8 cellular contexts compared by ENCODE assay signal in the genomic region with DNA sequence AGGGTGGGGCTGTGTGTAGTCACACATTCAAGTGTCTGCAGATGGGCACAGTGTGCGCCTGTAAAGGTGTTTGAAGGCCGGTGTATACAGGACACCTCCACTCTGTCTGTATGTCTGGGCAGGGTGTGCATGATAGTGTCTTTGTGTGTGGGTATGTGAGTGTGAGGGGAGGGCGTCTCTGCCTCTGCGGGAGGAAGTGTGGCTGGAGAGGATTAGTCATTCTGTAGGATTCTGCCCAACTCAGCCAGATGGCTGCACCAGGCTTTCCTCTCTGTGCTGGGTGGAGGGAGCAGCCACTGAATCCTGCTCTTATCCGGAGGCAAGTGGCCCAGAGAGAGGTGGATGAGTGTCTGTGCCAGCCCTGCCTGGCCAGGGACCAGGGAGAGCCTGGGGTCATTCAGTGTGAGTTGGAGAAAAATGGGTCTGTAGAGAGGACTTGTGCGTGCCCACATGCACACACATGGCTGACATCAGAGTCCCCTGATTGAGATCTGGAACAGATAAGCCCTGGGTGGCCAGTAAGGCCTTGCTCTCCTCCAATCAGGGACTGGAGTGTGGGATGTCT. TPM values are rescaled to one million over a fixed set of nuclear protein-coding genes. Genes with fewer than 3 reads are reported as not detected.
DNase-seq lines count a peak whose midpoint lies in the region; ATAC-seq, FAIRE-seq and TF ChIP-seq lines count a peak whose summit lies in the region.

No MANE protein-coding gene starts in this region.

- H3K27me3 ChIP-seq in cardiac muscle cell, result peaks cover 18% of the 10 kb centered on the region
- no peaks in the 10 kb centered on the region for H3K27me3 ChIP-seq in pancreas

- ATAC-seq in pancreas (peak; percentile 37 to 67 (median 48)), HG03196 (IDR thresholded peaks at IDR 0.05; ENCODE audit: unreplicated experiment) (no peak)

- intact Hi-C loops in pancreas (cut with DNase I), result no loop called here

- H3K9me3 ChIP-seq in cardiac muscle cell (ENCODE audit: low read depth), result no peaks in the 10 kb centered on the region
- H3K9me3 ChIP-seq in pancreas, result no peaks in the 10 kb centered on the region

- H3K36me3 Mint-ChIP-seq in activated naive CD8-positive, alpha-beta T cell, result no peaks in the 10 kb centered on the region
- H3K36me3 Mint-ChIP-seq in type B pancreatic cell, result no peaks in the 10 kb centered on the region

- CTCF ChIA-PET in RWPE1 (lab: Yijun Ruan, JAX), result interaction anchor here (0.5 to 1.4 kb wide), 5 partner anchors 9 to 100 kb away, joined by 3 to 12 read pairs (median 3); no protein-coding TSS in a partner anchor

- FAIRE-seq in H54 (lab: Jason Lieb, UNC), result peak; percentile 27
- FAIRE-seq in pancreas (lab: Jason Lieb, UNC), result no peak

- peak overlapping the region; percentile 43 for H3K4me3 ChIP-seq in cardiac muscle cell
- peak overlapping the region; percentile 48 to 73 (median 56) for H3K4me3 ChIP-seq in pancreas

- POLR2A ChIA-PET in RWPE1 (lab: Yijun Ruan, JAX; ENCODE audit: low non-redundant PET), result interaction anchor here (0.6 to 1.2 kb wide), 2 partner anchors 10 to 34 kb away, joined by 3 to 4 read pairs; no protein-coding TSS in a partner anchor

- H3K36me3 ChIP-seq in cardiac muscle cell (no peaks in the 10 kb centered on the region), pancreas (peaks cover 0 to 23% (median 16%) of the 10 kb centered on the region in 3 donors)

- no peaks in the 10 kb centered on the region for H3K27me3 Mint-ChIP-seq in activated naive CD8-positive, alpha-beta T cell
- peaks cover 41% of the 10 kb centered on the region for H3K27me3 Mint-ChIP-seq in type B pancreatic cell

- no peaks in the 10 kb centered on the region for H3K9me3 Mint-ChIP-seq in activated naive CD8-positive, alpha-beta T cell (ENCODE audit: low read depth)
- no peaks in the 10 kb centered on the region for H3K9me3 Mint-ChIP-seq in type B pancreatic cell

- peak; percentile 31 for TF ChIP-seq POLR2A in H54 (IDR thresholded peaks at IDR 0.05; ENCODE audit: low read depth, low read length)

- DNase-seq in AG20443 (ENCODE audit: low spot score) (peak; percentile 89), H54 (ENCODE audit: insufficient read length, low spot score) (peak; percentile 80), RWPE1 (ENCODE audit: low spot score) (peak; percentile 85), cardiac muscle cell (ENCODE audit: low read depth in 1 of 2, low spot score in 1 of 2) (peak in 1 of 2 donors; percentile 91), pancreas (peak in 2 of 6 donors; percentile 55 to 63), type B pancreatic cell (ENCODE audit: extremely low spot score, unreplicated experiment) (no peak)

- TF ChIP-seq CTCF in RWPE1 (conservative IDR thresholded peaks at IDR 0.05; ENCODE audit: low read depth), result no peak
- no peak for TF ChIP-seq CTCF in cardiac muscle cell (IDR thresholded peaks at IDR 0.05; ENCODE audit: low read depth, low read length)
- no peak for TF ChIP-seq CTCF in pancreas (IDR thresholded peaks at IDR 0.05)
- no peak for TF ChIP-seq CTCF in type B pancreatic cell (conservative IDR thresholded peaks at IDR 0.05)

- peaks cover 17% of the 10 kb centered on the region for H3K4me1 ChIP-seq in cardiac muscle cell (ENCODE audit: low read depth)
- peaks cover 0 to 12% (median 0%) of the 10 kb centered on the region in 3 donors for H3K4me1 ChIP-seq in pancreas

- peak overlapping the region; percentile 89 for H3K4me3 Mint-ChIP-seq in activated naive CD8-positive, alpha-beta T cell
- H3K4me3 Mint-ChIP-seq in type B pancreatic cell, result peak overlapping the region; percentile 83

- WGBS in pancreas, 2 donors, result 13 to 18% methylated on average over 6 of the region's 6 CpGs

- H3K4me1 Mint-ChIP-seq in activated naive CD8-positive, alpha-beta T cell (ENCODE audit: low read depth), result peaks cover 25% of the 10 kb centered on the region
- peaks cover 19% of the 10 kb centered on the region for H3K4me1 Mint-ChIP-seq in type B pancreatic cell (ENCODE audit: unreplicated experiment)

- peak overlapping the region; percentile 90 for H3K27ac Mint-ChIP-seq in activated naive CD8-positive, alpha-beta T cell
- peak overlapping the region; percentile 92 for H3K27ac Mint-ChIP-seq in type B pancreatic cell

- H3K27ac ChIP-seq in RWPE1, result peak overlapping the region; percentile 99
- H3K27ac ChIP-seq in cardiac muscle cell, result no peak overlapping the region
- H3K27ac ChIP-seq in pancreas, result peak overlapping the region; percentile 72 to 91 (median 89)

RNA-seq across cellular contexts. Expression of gene SFXN3, which starts 1.7 kb away (rescaled TPM):
- total RNA-seq in cardiac muscle cell (32.7 and 37.8 TPM in 2 replicates), pancreas (10 to 100 TPM in 5 of 6 donors, 1 to 10 TPM in 1; 8.2 to 33.5 (median 13.8) TPM), type B pancreatic cell (ENCODE audit: low replicate concordance) (15.3 and 25.7 TPM in 2 replicates)
- polyA plus RNA-seq in cardiac muscle cell (23.3 and 23.4 TPM in 2 replicates), pancreas (10 to 100 TPM; 19.2 to 19.3 TPM)

RNA-seq across cellular contexts. Expression of gene PDZD7, which starts 1.8 kb away (rescaled TPM):
- total RNA-seq in cardiac muscle cell, result 1.3 and 4.5 TPM in 2 replicates
- 2.4 and 7.7 TPM in 2 replicates for polyA plus RNA-seq in cardiac muscle cell
- under 1 TPM; 0.18 to 0.49 (median 0.27) TPM for total RNA-seq in pancreas
- under 1 TPM; 0.89 to 0.99 TPM for polyA plus RNA-seq in pancreas
- total RNA-seq in type B pancreatic cell (ENCODE audit: low replicate concordance), result 1.4 and 2.0 TPM in 2 replicates

RNA-seq across cellular contexts. Expression of gene KAZALD1, which starts 29.1 kb away (rescaled TPM):
- total RNA-seq in cardiac muscle cell (50.1 and 52.9 TPM in 2 replicates), pancreas (1 to 10 TPM in 2 of 6 donors, under 1 TPM in 4; 0.19 to 1.5 (median 0.67) TPM), type B pancreatic cell (ENCODE audit: low replicate concordance) (6.9 and 17.1 TPM in 2 replicates)
- polyA plus RNA-seq in cardiac muscle cell (18.2 and 27.5 TPM in 2 replicates), pancreas (1 to 10 TPM; 1.3 to 1.6 TPM)

RNA-seq across cellular contexts. Expression of gene LZTS2, which starts 33.1 kb away (rescaled TPM):
- total RNA-seq in cardiac muscle cell (156 and 168 TPM in 2 replicates), pancreas (10 to 100 TPM; 10.5 to 26.5 (median 14.4) TPM), type B pancreatic cell (ENCODE audit: low replicate concordance) (50.2 and 86.6 TPM in 2 replicates)
- polyA plus RNA-seq in cardiac muscle cell (128 and 129 TPM in 2 replicates), pancreas (10 to 100 TPM; 41.1 to 52.2 TPM)

RNA-seq across cellular contexts. Expression of gene TWNK, which starts 45.4 kb away (rescaled TPM):
- total RNA-seq in cardiac muscle cell, result 6.1 and 7.6 TPM in 2 replicates
- 6.9 and 12.3 TPM in 2 replicates for polyA plus RNA-seq in cardiac muscle cell
- 1 to 10 TPM; 1.7 to 5.4 (median 3.8) TPM for total RNA-seq in pancreas
- 1 to 10 TPM; 3.1 to 3.2 TPM for polyA plus RNA-seq in pancreas
- total RNA-seq in type B pancreatic cell (ENCODE audit: low replicate concordance), result 11.3 and 19.2 TPM in 2 replicates
